8 cellular contexts compared by ENCODE assay signal in genomic region chr14:92793709-92794546, GRCh38. TPM values are rescaled to one million over a fixed set of nuclear protein-coding genes. Genes with fewer than 3 reads are reported as not detected.
DNase-seq lines count a peak whose midpoint lies in the region; ATAC-seq and TF ChIP-seq lines count a peak whose summit lies in the region.

Gene GOLGA5, plus strand, starts transcription at chr14:92794305. Its CDS starts 3,133 bp downstream, at chr14:92797438.

- H3K27me3 ChIP-seq in KMS-11 (ENCODE audit: insufficient read depth, low read depth) (no peaks in the 10 kb centered on the region), Peyer's patch (no peaks in the 10 kb centered on the region), esophagus (ENCODE audit: control insufficient read depth in 1 of 2, insufficient read depth in 2 of 2, low read length in 2 of 2) (no peaks in the 10 kb centered on the region), mucosa of stomach (ENCODE audit: control insufficient read depth, insufficient read depth, low read length) (no peaks in the 10 kb centered on the region)

- H3K27ac ChIP-seq in KMS-11 = peak within 1 kb of the TSS; percentile 26; the same call in 1 of the 2 replicates
- H3K27ac ChIP-seq in Peyer's patch = peak within 1 kb of the TSS; percentile 84 to 90 (median 84)
- peak within 1 kb of the TSS; percentile 86 to 93 for H3K27ac ChIP-seq in esophagus (ENCODE audit: low read depth in 2 of 2, low read length in 1 of 2)

- 1% methylated on average over 61 to 71 of the region's 71 CpGs for WGBS in esophagus, 2 donors

- TF ChIP-seq CTCF in KMS-11 (conservative IDR thresholded peaks at IDR 0.05; ENCODE audit: low read depth, low read length) = no peak
- peak in 5 of 6 experiments; percentile 30 to 55 (median 45) for TF ChIP-seq CTCF in Peyer's patch (IDR thresholded peaks at IDR 0.05)

- no peaks in the 10 kb centered on the region for H4K20me1 ChIP-seq in KMS-11 (ENCODE audit: insufficient read depth)

- peak within 1 kb of the TSS; percentile 71 for H3K9ac ChIP-seq in KMS-11
- peak within 1 kb of the TSS; percentile 96 for H3K9ac ChIP-seq in mucosa of stomach (ENCODE audit: low read length)

- no peak within 1 kb of the TSS for H3K4me3 ChIP-seq in KMS-11 (IDR thresholded peaks at IDR 0.05; ENCODE audit: insufficient read depth, low read depth, low read length)
- H3K4me3 ChIP-seq in Peyer's patch = peak within 1 kb of the TSS; percentile 86 to 92 (median 89)
- peak within 1 kb of the TSS; percentile 88 to 94 for H3K4me3 ChIP-seq in esophagus (ENCODE audit: low read depth in 1 of 2, low read length in 2 of 2)
- H3K4me3 ChIP-seq in mucosa of stomach (ENCODE audit: low read length) = peak within 1 kb of the TSS; percentile 84

- ATAC-seq in GM21737 (IDR thresholded peaks at IDR 0.05; ENCODE audit: unreplicated experiment) = peak; percentile 94

- H2AFZ ChIP-seq in KMS-11 (ENCODE audit: low read depth) = peak within 1 kb of the TSS; percentile 84

- TF ChIP-seq POLR2A in Peyer's patch (IDR thresholded peaks at IDR 0.05) = peak; percentile 76

- H3K79me2 ChIP-seq in KMS-11 (ENCODE audit: insufficient read depth, low read depth) = peaks cover 19% of the 10 kb centered on the region

- H3K36me3 ChIP-seq in KMS-11 (ENCODE audit: insufficient read depth) (no peaks in the 10 kb centered on the region), Peyer's patch (peaks cover 0 to 16% (median 0%) of the 10 kb centered on the region in 3 donors), esophagus (ENCODE audit: control insufficient read depth in 2 of 2, insufficient read depth in 2 of 2, low read length in 1 of 2) (peaks cover 3 to 4% of the 10 kb centered on the region in 2 donors), mucosa of stomach (ENCODE audit: control insufficient read depth, insufficient read depth, low read length) (no peaks in the 10 kb centered on the region)

- peak; percentile 93 for DNase-seq in DMS53 treated with DMSO at 0.1 percent for 48 hours (lab: John Stamatoyannopoulos, UW; ENCODE audit: unreplicated experiment)
- DNase-seq in Peyer's patch = peak; percentile 97 to 100 (median 99)
- DNase-seq in activated T-cell treated with anti-CD3 and anti-CD28 coated beads, Interleukin-2, amount 50 U/mL, for 48 hours = peak; percentile 98 to 100
- DNase-seq in stimulated activated CD8-positive, alpha-beta memory T cell treated with anti-CD3 and anti-CD28 coated beads, Interleukin-7, amount 100 ng/mL, for 1 hour (ENCODE audit: low read depth in 2 of 2) = peak; percentile 96

- H3K9me3 ChIP-seq in Peyer's patch (peaks cover 0 to 7% (median 2%) of the 10 kb centered on the region in 4 donors), esophagus (ENCODE audit: control insufficient read depth in 2 of 2, insufficient read depth in 1 of 2, low read depth in 1 of 2, low read length in 1 of 2) (peaks cover 0 to 2% of the 10 kb centered on the region in 2 donors), mucosa of stomach (ENCODE audit: control insufficient read depth, low read length) (no peaks in the 10 kb centered on the region)

- H3K4me2 ChIP-seq in KMS-11 = peak within 1 kb of the TSS; percentile 73

- H3K4me1 ChIP-seq in KMS-11 (ENCODE audit: low read depth, poor library complexity, severe bottlenecking) (peaks cover 22% of the 10 kb centered on the region), Peyer's patch (peaks cover 0 to 24% (median 6%) of the 10 kb centered on the region in 4 donors), esophagus (ENCODE audit: control insufficient read depth in 2 of 2, insufficient read depth in 2 of 2, low read length in 1 of 2) (no peaks in the 10 kb centered on the region), mucosa of stomach (ENCODE audit: control insufficient read depth, insufficient read depth, low read length) (peaks cover 8% of the 10 kb centered on the region)

RNA-seq across cellular contexts. Expression of gene GOLGA5, which starts in this region (rescaled TPM):
- 10 to 100 TPM; 29.9 to 49.5 (median 34.6) TPM for total RNA-seq in Peyer's patch
- 10 to 100 TPM; 21.9 to 42.0 TPM for polyA plus RNA-seq in esophagus

Comparison
In these comparisons a context has a peak if more than half of its experiments do, and no peak if none do; other contexts are left out.
1. H3K27ac ChIP-seq: peak in every context shown above with its lines; median percentile 90 in esophagus; 84 in Peyer's patch; 26 in KMS-11.